ENCODE assay signal across 11 cellular contexts in genomic region chr19:16877581-16877980, GRCh38. TPM values are rescaled to one million over a fixed set of nuclear protein-coding genes. Genes with fewer than 3 reads are reported as not detected.
"Had no signal": no experiment of that assay in that cellular context is flagged by ENCODE, and none has a peak within 500 bp of the region (broad histone marks: within the 10 kb centered on the region; RNA-seq: fewer than 3 reads in every experiment).

No MANE protein-coding gene starts in this region.

- H3K27ac ChIP-seq: coronary artery, spleen had no signal

- H3K27me3 Mint-ChIP-seq: activated naive CD8-positive, alpha-beta T cell treated with anti-CD3 and anti-CD28 coated beads, Interleukin-2, amount 50 U/mL, for 24 hours had no signal

- DNase-seq: activated naive CD4-positive, alpha-beta T cell treated with Interleukin-2 at 50 U/mL for 16 hours; activated naive CD8-positive, alpha-beta T cell treated with anti-CD3 and anti-CD28 coated beads, Interleukin-2, amount 50 U/mL, for 24 hours; effector CD4-positive, alpha-beta T cell; kidney glomerular epithelial cell; spleen; stimulated activated CD4-positive, alpha-beta T cell treated with anti-CD3 and anti-CD28 coated beads, Interleukin-1b, Interleukin-23, amount 100 ng/mL, for 48 hours; stimulated activated naive CD4-positive, alpha-beta T cell treated with Interleukin-2 at 50 U/mL for 16 hours had no signal

- H3K4me3 Mint-ChIP-seq: activated naive CD8-positive, alpha-beta T cell treated with anti-CD3 and anti-CD28 coated beads, Interleukin-2, amount 50 U/mL, for 24 hours; nephron had no signal

- H3K27ac Mint-ChIP-seq: activated naive CD8-positive, alpha-beta T cell treated with anti-CD3 and anti-CD28 coated beads, Interleukin-2, amount 50 U/mL, for 24 hours; nephron had no signal

- ATAC-seq: activated naive CD8-positive, alpha-beta T cell treated with anti-CD3 and anti-CD28 coated beads, Interleukin-2, amount 50 U/mL, for 24 hours had no signal

- H3K27me3 ChIP-seq: spleen had no signal

- H3K4me3 ChIP-seq: coronary artery, lung, spleen had no signal

- H3K4me1 Mint-ChIP-seq: nephron had no signal

RNA-seq across cellular contexts. Expression of gene F2RL3, which starts 11.2 kb away (rescaled TPM):
- total RNA-seq: temporal lobe had no signal
